In the genomic region with DNA sequence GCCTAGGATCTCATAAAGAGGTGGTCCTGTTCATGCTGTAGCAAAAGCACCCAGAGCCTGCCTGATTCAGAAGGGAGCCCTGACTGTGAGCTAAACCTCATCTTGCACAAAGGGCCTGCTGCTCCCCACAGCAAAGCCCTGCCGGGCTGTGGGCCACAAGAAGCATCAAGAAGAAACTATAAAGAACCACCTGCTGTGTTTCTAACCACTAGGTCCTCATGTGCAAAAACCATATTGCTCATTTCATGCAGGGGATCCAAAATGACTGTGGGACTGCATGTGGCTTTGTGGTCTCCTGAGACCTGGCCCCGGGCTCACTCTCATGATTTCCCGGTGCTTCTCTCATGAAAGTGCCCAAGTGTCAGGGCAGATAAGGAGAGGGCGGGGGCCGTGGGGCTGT, we compare ENCODE assay signal across 13 cellular contexts.
DNase-seq lines count a peak whose midpoint lies in the region; ATAC-seq and TF ChIP-seq lines count a peak whose summit lies in the region.
"Had no signal": no experiment of that assay in that cellular context is flagged by ENCODE, and none has a peak within 500 bp of the region (broad histone marks: within the 10 kb centered on the region; RNA-seq: fewer than 3 reads in every experiment).

No MANE protein-coding gene starts in this region.

- H3K9me3 Mint-ChIP-seq in natural killer cell treated with Interleukin-12 subunit alpha and Interleukin-12 subunit beta and Interleukin-15 and Interleukin-18, amount 100 ng/mL, for 72 hours: no peaks in the 10 kb centered on the region

- POLR2A ChIA-PET in HEK293 (lab: Yijun Ruan, JAX) (no interaction called here), RWPE1 (lab: Yijun Ruan, JAX; ENCODE audit: low non-redundant PET) (no interaction called here)

- no peak overlapping the region for H3K4me3 Mint-ChIP-seq in natural killer cell treated with Interleukin-12 subunit alpha and Interleukin-12 subunit beta and Interleukin-15 and Interleukin-18, amount 100 ng/mL, for 72 hours

- DNase-seq in NCI-H2107 (lab: John Stamatoyannopoulos, UW) (peak; percentile 72), RWPE1 (ENCODE audit: low spot score) (no peak), EL (no peak), NCI-H226 (no peak)
- no peak for DNase-seq in natural killer cell treated with Interleukin-12 subunit alpha and Interleukin-12 subunit beta and Interleukin-15 and Interleukin-18, amount 100 ng/mL, for 72 hours (ENCODE audit: low spot score)
- DNase-seq: Caco-2; cerebellar nuclear complex; midbrain; NCI-H2171; stimulated activated CD4-positive, alpha-beta T cell treated with anti-CD3 and anti-CD28 coated beads, Interleukin-4, amount 100 ng/mL, for 1 hour had no signal

- ATAC-seq in GM18907 (IDR thresholded peaks at IDR 0.05; ENCODE audit: unreplicated experiment): peak; percentile 45
- peak; percentile 67 to 72 for ATAC-seq in natural killer cell treated with Interleukin-12 subunit alpha and Interleukin-12 subunit beta and Interleukin-15 and Interleukin-18, amount 100 ng/mL, for 72 hours
- ATAC-seq: esophagus mucosa had no signal

- H3K4me1 ChIP-seq in HEK293 (ENCODE audit: control insufficient read depth, insufficient read depth, low read length): no peaks in the 10 kb centered on the region
- H3K4me1 ChIP-seq: Caco-2 had no signal

- peaks cover 0 to 3% of the 10 kb centered on the region in 2 donors for H3K4me1 Mint-ChIP-seq in natural killer cell treated with Interleukin-12 subunit alpha and Interleukin-12 subunit beta and Interleukin-15 and Interleukin-18, amount 100 ng/mL, for 72 hours (ENCODE audit: low read depth in 2 of 2)

- H3K4me3 ChIP-seq in HEK293 (ENCODE audit: low read depth, low read length): no peak overlapping the region

- no peak overlapping the region for H3K27ac ChIP-seq in HEK293 (ENCODE audit: extremely low read depth, low read depth, low read length)
- no peak overlapping the region for H3K27ac ChIP-seq in RWPE1

- H3K36me3 Mint-ChIP-seq in natural killer cell treated with Interleukin-12 subunit alpha and Interleukin-12 subunit beta and Interleukin-15 and Interleukin-18, amount 100 ng/mL, for 72 hours: no peaks in the 10 kb centered on the region

- peaks cover 33 to 40% of the 10 kb centered on the region in 2 donors for H3K27me3 Mint-ChIP-seq in natural killer cell treated with Interleukin-12 subunit alpha and Interleukin-12 subunit beta and Interleukin-15 and Interleukin-18, amount 100 ng/mL, for 72 hours

- no peak for TF ChIP-seq CTCF in HEK293 (tag by site-specific recombination; IDR thresholded peaks at IDR 0.05)
- TF ChIP-seq CTCF in RWPE1 (conservative IDR thresholded peaks at IDR 0.05; ENCODE audit: low read depth): no peak

- no peak overlapping the region for H3K27ac Mint-ChIP-seq in natural killer cell treated with Interleukin-12 subunit alpha and Interleukin-12 subunit beta and Interleukin-15 and Interleukin-18, amount 100 ng/mL, for 72 hours

- CTCF ChIA-PET in HEK293 (lab: Yijun Ruan, JAX) (interaction anchor here (0.6 kb wide), 1 partner anchor 318 kb away, joined by 3 read pairs; no protein-coding TSS in a partner anchor), RWPE1 (lab: Yijun Ruan, JAX) (no interaction called here)

- H3K36me3 ChIP-seq in HEK293 (ENCODE audit: control insufficient read depth in 2 of 2, insufficient read depth in 1 of 2, low read length in 2 of 2): no peaks in the 10 kb centered on the region

- no peaks in the 10 kb centered on the region for H3K9me3 ChIP-seq in HEK293 (ENCODE audit: control insufficient read depth, insufficient read depth, low read depth, low read length)
- H3K9me3 ChIP-seq: Caco-2 had no signal

TF ChIP-seq in HEK293, 187 proteins besides CTCF, POLR2A, EP300 and RAD21:
- TF ChIP-seq ZNF112 (tag by site-specific recombination; IDR thresholded peaks at IDR 0.05) (no peak), ZNF792 (tag by site-specific recombination; IDR thresholded peaks at IDR 0.05) (no peak), ZIC2 (tag by site-specific recombination; IDR thresholded peaks at IDR 0.05) (peak; percentile 99), ZNF16 (tag by site-specific recombination; IDR thresholded peaks at IDR 0.05; ENCODE audit: low read depth) (no peak), ZNF529 (tag by site-specific recombination; IDR thresholded peaks at IDR 0.05; ENCODE audit: insufficient replicate concordance) (no peak), ZNF239 (tag by site-specific recombination; IDR thresholded peaks at IDR 0.05) (no peak), ZNF2 (tag by site-specific recombination; IDR thresholded peaks at IDR 0.05) (no peak), ZNF341 (tag by site-specific recombination; IDR thresholded peaks at IDR 0.05; ENCODE audit: low read depth) (no peak), GFI1B (tag by site-specific recombination; IDR thresholded peaks at IDR 0.05) (no peak), FEZF1 (tag by site-specific recombination; IDR thresholded peaks at IDR 0.05) (peak; percentile 86), ZNF423 (tag by site-specific recombination; IDR thresholded peaks at IDR 0.05) (peak; percentile 37; the same call in 1 of the 2 replicates), ZNF660 (tag by site-specific recombination; IDR thresholded peaks at IDR 0.05) (0 out of 2 replicates have a peak, but pooled peaks have one; percentile 12)
- TF ChIP-seq, protein P1, sequence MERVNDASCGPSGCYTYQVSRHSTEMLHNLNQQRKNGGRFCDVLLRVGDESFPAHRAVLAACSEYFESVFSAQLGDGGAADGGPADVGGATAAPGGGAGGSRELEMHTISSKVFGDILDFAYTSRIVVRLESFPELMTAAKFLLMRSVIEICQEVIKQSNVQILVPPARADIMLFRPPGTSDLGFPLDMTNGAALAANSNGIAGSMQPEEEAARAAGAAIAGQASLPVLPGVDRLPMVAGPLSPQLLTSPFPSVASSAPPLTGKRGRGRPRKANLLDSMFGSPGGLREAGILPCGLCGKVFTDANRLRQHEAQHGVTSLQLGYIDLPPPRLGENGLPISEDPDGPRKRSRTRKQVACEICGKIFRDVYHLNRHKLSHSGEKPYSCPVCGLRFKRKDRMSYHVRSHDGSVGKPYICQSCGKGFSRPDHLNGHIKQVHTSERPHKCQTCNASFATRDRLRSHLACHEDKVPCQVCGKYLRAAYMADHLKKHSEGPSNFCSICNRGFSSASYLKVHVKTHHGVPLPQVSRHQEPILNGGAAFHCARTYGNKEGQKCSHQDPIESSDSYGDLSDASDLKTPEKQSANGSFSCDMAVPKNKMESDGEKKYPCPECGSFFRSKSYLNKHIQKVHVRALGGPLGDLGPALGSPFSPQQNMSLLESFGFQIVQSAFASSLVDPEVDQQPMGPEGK (tag by site-specific recombination; IDR thresholded peaks at IDR 0.05): no peak
TF ChIP-seq in HEK293: peak in this region for 4.
